Comparison of ENCODE assay signal across 13 cellular contexts in the genomic region with DNA sequence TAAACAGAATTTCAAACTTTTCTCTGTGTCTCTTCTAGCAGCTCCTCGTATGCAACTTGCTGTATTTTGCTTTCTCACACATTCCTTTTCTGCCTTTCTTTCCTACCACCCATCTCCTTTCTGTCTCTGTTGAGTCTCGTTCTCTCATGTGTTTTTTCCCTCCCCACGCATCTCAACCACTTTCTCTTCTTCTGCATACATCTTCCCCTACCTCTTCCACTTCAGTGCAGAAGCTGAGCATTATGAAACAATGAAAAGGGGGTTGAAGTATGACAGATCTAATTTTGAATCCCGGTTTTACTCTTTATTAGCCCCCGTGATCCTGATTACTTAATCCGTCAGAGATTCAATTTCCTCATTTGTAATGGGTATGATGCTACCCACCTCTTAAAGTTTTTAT.
"Had no signal": no experiment of that assay in that cellular context is flagged by ENCODE, and none has a peak within 500 bp of the region (broad histone marks: within the 10 kb centered on the region; RNA-seq: fewer than 3 reads in every experiment).

No MANE protein-coding gene starts in this region.

- H3K4me3 ChIP-seq: ascending aorta, heart left ventricle, right atrium auricular region, skin epidermis had no signal

- H3K27ac ChIP-seq: ascending aorta, foreskin keratinocyte, heart left ventricle, right atrium auricular region, skin epidermis had no signal

- H3K36me3 ChIP-seq: ascending aorta, heart left ventricle, right atrium auricular region had no signal

- H3K27ac Mint-ChIP-seq: natural killer cell had no signal

- H3K4me1 Mint-ChIP-seq: natural killer cell had no signal

- H3K9me3 Mint-ChIP-seq: activated naive CD4-positive, alpha-beta T cell treated with anti-CD3 and anti-CD28 coated beads, Interleukin-2, amount 50 U/mL, for 72 hours; activated T-helper 1 cell treated with anti-CD3 and anti-CD28 coated beads, Interleukin-12 subunit alpha, Interleukin-12 subunit beta, Interleukin-2, Interleukin-4 antibody, amounts not matched to agents 30 ng/mL and 10 ng/mL and 1 ng/mL, durations not matched to agents 14 hours and 24 hours and 36 hours; natural killer cell had no signal

- H3K27me3 ChIP-seq: ascending aorta, foreskin keratinocyte, heart left ventricle, right atrium auricular region had no signal

- ATAC-seq: foreskin keratinocyte, heart left ventricle, left colon, natural killer cell had no signal

- DNase-seq: activated CD4-positive, alpha-beta T cell treated with anti-CD3 and anti-CD28 coated beads for 48 hours; foreskin keratinocyte; heart left ventricle; left colon; mammary epithelial cell; natural killer cell; posterior cingulate gyrus; trophoblast cell had no signal

- H3K9me3 ChIP-seq: ascending aorta, heart left ventricle, right atrium auricular region had no signal

- H3K4me3 Mint-ChIP-seq: activated T-helper 1 cell treated with anti-CD3 and anti-CD28 coated beads, Interleukin-12 subunit alpha, Interleukin-12 subunit beta, Interleukin-2, Interleukin-4 antibody, amounts not matched to agents 30 ng/mL and 10 ng/mL and 1 ng/mL, durations not matched to agents 14 hours and 24 hours and 36 hours; natural killer cell had no signal

- H3K36me3 Mint-ChIP-seq: activated naive CD4-positive, alpha-beta T cell treated with anti-CD3 and anti-CD28 coated beads, Interleukin-2, amount 50 U/mL, for 72 hours; natural killer cell had no signal

- H3K4me1 ChIP-seq: ascending aorta had no signal
